28 cellular contexts compared by ENCODE assay signal in genomic region chr2:236988216-236988615, GRCh38.
A peak's percentile ranks its signal among the peaks of the same experiment; 100 is the strongest.
DNase-seq lines count a peak whose midpoint lies in the region; ATAC-seq and TF ChIP-seq lines count a peak whose summit lies in the region.
"Had no signal": no experiment of that assay in that cellular context is flagged by ENCODE, and none has a peak within 500 bp of the region (broad histone marks: within the 10 kb centered on the region; RNA-seq: fewer than 3 reads in every experiment).

No MANE protein-coding gene starts in this region.

- H3K4me1 Mint-ChIP-seq in MCF 10A (ENCODE audit: insufficient read depth, unreplicated experiment), result no peaks in the 10 kb centered on the region
- H3K4me1 Mint-ChIP-seq: activated naive CD4-positive, alpha-beta T cell treated with anti-CD3 and anti-CD28 coated beads, Interleukin-2, amount 50 U/mL, for 24 hours; naive thymus-derived CD8-positive, alpha-beta T cell; T-helper 17 cell had no signal

- H3K36me3 ChIP-seq in breast epithelium (no peaks in the 10 kb centered on the region), esophagus muscularis mucosa (no peaks in the 10 kb centered on the region), sigmoid colon (no peaks in the 10 kb centered on the region), upper lobe of right lung (no peaks in the 10 kb centered on the region), prostate gland (no peaks in the 10 kb centered on the region)
- H3K36me3 ChIP-seq: HAP-1, MG63 had no signal

- CTCF ChIA-PET in MCF 10A (lab: Yijun Ruan, JAX), result interaction anchor here (0.6 to 0.7 kb wide), 2 partner anchors 115 to 212 kb away, joined by 3 read pairs; no protein-coding TSS in a partner anchor

- POLR2A ChIA-PET in MCF 10A (lab: Yijun Ruan, JAX), result no interaction called here

- no peak overlapping the region for H3K27ac Mint-ChIP-seq in MCF 10A (ENCODE audit: low read depth, unreplicated experiment)
- H3K27ac Mint-ChIP-seq: activated CD4-positive, alpha-beta memory T cell treated with anti-CD3 and anti-CD28 coated beads for 36 hours; activated naive CD4-positive, alpha-beta T cell treated with anti-CD3 and anti-CD28 coated beads, Interleukin-2, amount 50 U/mL, for 24 hours; activated T-helper 1 cell treated with anti-CD3 and anti-CD28 coated beads, Interleukin-12 subunit alpha, Interleukin-12 subunit beta, Interleukin-2, Interleukin-4 antibody, amounts not matched to agents 30 ng/mL and 10 ng/mL and 1 ng/mL, durations not matched to agents 14 hours and 24 hours and 36 hours; dendritic cell treated with granulocyte-macrophage colony-stimulating factor and Interleukin-4, amounts not matched to agents 40 ng/mL and 50 ng/mL, for 4 days; endodermal cell; naive thymus-derived CD8-positive, alpha-beta T cell; T-helper 17 cell had no signal

- H3K27ac ChIP-seq in breast epithelium (peak overlapping the region; percentile 86 to 87), esophagus muscularis mucosa (replicated peaks in 1 of 4) (peak overlapping the region; percentile 53 to 74 (median 63)), sigmoid colon (peak overlapping the region; percentile 50 to 72 (median 64)), upper lobe of right lung (peak overlapping the region; percentile 36), prostate gland (peak overlapping the region in 1 of 2 donors; percentile 12)
- H3K27ac ChIP-seq: A549 had no signal

- no peak for TF ChIP-seq CTCF in breast epithelium (IDR thresholded peaks at IDR 0.05)
- no peak for TF ChIP-seq CTCF in MCF 10A (IDR thresholded peaks at IDR 0.05; ENCODE audit: unreplicated experiment)
- no peak for TF ChIP-seq CTCF in esophagus muscularis mucosa (IDR thresholded peaks at IDR 0.05)
- no peak for TF ChIP-seq CTCF in sigmoid colon (IDR thresholded peaks at IDR 0.05)
- no peak for TF ChIP-seq CTCF in upper lobe of right lung (IDR thresholded peaks at IDR 0.05)
- TF ChIP-seq CTCF in prostate gland (IDR thresholded peaks at IDR 0.05), result no peak

- H3K4me3 Mint-ChIP-seq in MCF 10A (ENCODE audit: unreplicated experiment), result no peak overlapping the region
- H3K4me3 Mint-ChIP-seq: activated CD4-positive, alpha-beta memory T cell treated with anti-CD3 and anti-CD28 coated beads for 36 hours; activated naive CD4-positive, alpha-beta T cell treated with anti-CD3 and anti-CD28 coated beads, Interleukin-2, amount 50 U/mL, for 24 hours; activated T-helper 1 cell treated with anti-CD3 and anti-CD28 coated beads, Interleukin-12 subunit alpha, Interleukin-12 subunit beta, Interleukin-2, Interleukin-4 antibody, amounts not matched to agents 30 ng/mL and 10 ng/mL and 1 ng/mL, durations not matched to agents 14 hours and 24 hours and 36 hours; endodermal cell; mesothelial cell of epicardium; naive thymus-derived CD8-positive, alpha-beta T cell; T-helper 17 cell had no signal

- no peaks in the 10 kb centered on the region for H3K9me3 Mint-ChIP-seq in MCF 10A (ENCODE audit: unreplicated experiment)
- H3K9me3 Mint-ChIP-seq: activated T-helper 1 cell treated with anti-CD3 and anti-CD28 coated beads, Interleukin-12 subunit alpha, Interleukin-12 subunit beta, Interleukin-2, Interleukin-4 antibody, amounts not matched to agents 30 ng/mL and 10 ng/mL and 1 ng/mL, durations not matched to agents 14 hours and 24 hours and 36 hours had no signal

- H3K27me3 ChIP-seq in breast epithelium (no peaks in the 10 kb centered on the region), esophagus muscularis mucosa (peaks cover 0 to 20% (median 0%) of the 10 kb centered on the region in 4 donors), sigmoid colon (no peaks in the 10 kb centered on the region), upper lobe of right lung (no peaks in the 10 kb centered on the region), prostate gland (replicated peaks; ENCODE audit: insufficient read depth) (peaks cover 4% of the 10 kb centered on the region)
- H3K27me3 ChIP-seq: MG63 had no signal

- ATAC-seq in upper lobe of right lung (no peak), HG03439 (IDR thresholded peaks at IDR 0.05; ENCODE audit: unreplicated experiment) (no peak)
- ATAC-seq: naive thymus-derived CD8-positive, alpha-beta T cell; SK-N-SH treated with all-trans-retinoic acid at 6 μM for 48 hours; T-helper 17 cell had no signal

- TF ChIP-seq EP300 in esophagus muscularis mucosa (IDR thresholded peaks at IDR 0.05), result no peak
- TF ChIP-seq EP300 in sigmoid colon (IDR thresholded peaks at IDR 0.05), result no peak

- no peak for DNase-seq in breast epithelium (ENCODE audit: low spot score in 2 of 2)
- no peak for DNase-seq in MCF 10A (ENCODE audit: unreplicated experiment)
- no peak for DNase-seq in esophagus muscularis mucosa (ENCODE audit: extremely low spot score)
- no peak for DNase-seq in sigmoid colon
- DNase-seq in upper lobe of right lung, result no peak
- no peak for DNase-seq in prostate gland (ENCODE audit: low spot score)
- DNase-seq in central memory CD4-positive, alpha-beta T cell, result no peak
- DNase-seq: activated CD4-positive, alpha-beta memory T cell treated with anti-CD3 and anti-CD28 coated beads for 36 hours; activated CD4-positive, CD25-positive, alpha-beta regulatory T cell treated with anti-CD3 and anti-CD28 coated beads, Interleukin-2, amount 50 U/mL, for 72 hours; activated CD8-positive, alpha-beta memory T cell treated with anti-CD3 and anti-CD28 coated beads, Interleukin-2, amount 50 U/mL, for 4 hours; DND-41; KBM-7; MG63; naive thymus-derived CD8-positive, alpha-beta T cell; NCI-H2029; NCI-H526; retina; stimulated activated CD4-positive, alpha-beta T cell treated with anti-CD3 and anti-CD28 coated beads, Interleukin-2, amount 100 ng/mL, for 48 hours; T-helper 17 cell had no signal

- no peaks in the 10 kb centered on the region for H3K4me1 ChIP-seq in breast epithelium
- peaks cover 0 to 29% (median 15%) of the 10 kb centered on the region in 4 donors for H3K4me1 ChIP-seq in esophagus muscularis mucosa
- peaks cover 0 to 4% (median 0%) of the 10 kb centered on the region in 4 donors for H3K4me1 ChIP-seq in sigmoid colon
- H3K4me1 ChIP-seq in upper lobe of right lung, result peaks cover 24% of the 10 kb centered on the region
- H3K4me1 ChIP-seq in prostate gland (replicated peaks), result no peaks in the 10 kb centered on the region
- H3K4me1 ChIP-seq: A549, HAP-1 had no signal

- 96% methylated on average over 2 of the region's 2 CpGs for WGBS in esophagus muscularis mucosa
- 90 to 92% methylated on average over 2 of the region's 2 CpGs for WGBS in sigmoid colon, 2 donors
- WGBS in prostate gland, result 96% methylated on average over 2 of the region's 2 CpGs

- intact Hi-C loops in breast epithelium (cut with DNase I; ENCODE audit: low total_unique reads), result no loop called here
- intact Hi-C loops in MCF 10A (cut with micrococcal nuclease), result no loop called here
- intact Hi-C loops in esophagus muscularis mucosa (cut with DNase I), result no loop called here
- intact Hi-C loops in sigmoid colon (cut with DNase I), result no loop called here
- intact Hi-C loops in upper lobe of right lung (cut with DNase I), result no loop called here
- intact Hi-C loops in prostate gland (cut with DNase I), result no loop called here

- peaks cover 15% of the 10 kb centered on the region for H3K27me3 Mint-ChIP-seq in MCF 10A (ENCODE audit: insufficient read depth, unreplicated experiment)

- no TSS peak for BruUV-seq in MCF 10A (replicated peaks; lab: Mats Ljungman, UMichigan)

- no peaks in the 10 kb centered on the region for H3K9me3 ChIP-seq in breast epithelium
- H3K9me3 ChIP-seq in esophagus muscularis mucosa, result peaks cover 0 to 8% (median 5%) of the 10 kb centered on the region in 4 donors
- H3K9me3 ChIP-seq in sigmoid colon, result peaks cover 0 to 4% (median 0%) of the 10 kb centered on the region in 4 donors
- no peaks in the 10 kb centered on the region for H3K9me3 ChIP-seq in upper lobe of right lung
- H3K9me3 ChIP-seq in prostate gland, result no peaks in the 10 kb centered on the region
- H3K9me3 ChIP-seq: HAP-1 had no signal

- H3K36me3 Mint-ChIP-seq in MCF 10A (ENCODE audit: insufficient read depth, unreplicated experiment), result no peaks in the 10 kb centered on the region
- H3K36me3 Mint-ChIP-seq: activated CD4-positive, alpha-beta memory T cell treated with anti-CD3 and anti-CD28 coated beads for 36 hours; mesothelial cell of epicardium had no signal

- H3K4me3 ChIP-seq in breast epithelium (no peak overlapping the region), esophagus muscularis mucosa (no peak overlapping the region), sigmoid colon (no peak overlapping the region), upper lobe of right lung (no peak overlapping the region), prostate gland (no peak overlapping the region)
- H3K4me3 ChIP-seq: A549, HAP-1, MG63 had no signal

- no peak for TF ChIP-seq POLR2A in breast epithelium (IDR thresholded peaks at IDR 0.05)
- TF ChIP-seq POLR2A in esophagus muscularis mucosa (IDR thresholded peaks at IDR 0.05; ENCODE audit: low read depth), result no peak
- no peak for TF ChIP-seq POLR2A in sigmoid colon (IDR thresholded peaks at IDR 0.05)
- no peak for TF ChIP-seq POLR2A in prostate gland (IDR thresholded peaks at IDR 0.05)
